ENCODE assay signal across 18 cellular contexts in genomic region chr1:2497891-2498290, GRCh38. TPM values are rescaled to one million over a fixed set of nuclear protein-coding genes. Genes with fewer than 3 reads are reported as not detected.
A peak's percentile ranks its signal among the peaks of the same experiment; 100 is the strongest.
DNase-seq lines count a peak whose midpoint lies in the region; ATAC-seq lines count a peak whose summit lies in the region.
"Had no signal": no experiment of that assay in that cellular context is flagged by ENCODE, and none has a peak within 500 bp of the region (broad histone marks: within the 10 kb centered on the region; RNA-seq: fewer than 3 reads in every experiment).

No MANE protein-coding gene starts in this region.

- DNase-seq in DMS 273 (lab: John Stamatoyannopoulos, UW; ENCODE audit: unreplicated experiment): peak; percentile 33
- DNase-seq in DMS 273 treated with DMSO at 0.1 percent for 48 hours (lab: John Stamatoyannopoulos, UW): no peak
- DNase-seq in T-helper 17 cell: no peak
- DNase-seq in NOMO-1 treated with dmso at 0.1 percent for 144 hours (lab: John Stamatoyannopoulos, UW; ENCODE audit: unreplicated experiment): no peak
- DNase-seq in NCI-H774 (lab: John Stamatoyannopoulos, UW): no peak
- DNase-seq: C1 segment of cervical spinal cord; CD4-positive, alpha-beta T cell; COR-L47; GOT3; HFFc6 had no signal

- no peaks in the 10 kb centered on the region for H3K9me3 ChIP-seq in T-helper 17 cell (ENCODE audit: control insufficient read depth, low read length, poor library complexity, severe bottlenecking)
- H3K9me3 ChIP-seq: HAP-1 had no signal

- peaks cover 23 to 43% (median 34%) of the 10 kb centered on the region in 3 donors for H3K4me1 Mint-ChIP-seq in IgD-negative memory B cell
- peaks cover 30% of the 10 kb centered on the region for H3K4me1 Mint-ChIP-seq in T-helper 17 cell
- peaks cover 76% of the 10 kb centered on the region for H3K4me1 Mint-ChIP-seq in stimulated activated memory B cell treated with anti-CD40 and anti-IgM and Interleukin-4, amounts not matched to agents 10 μg/mL and 1 μg/mL and 100 μg/mL, for 72 hours

- H3K27ac Mint-ChIP-seq in IgD-negative memory B cell (peak overlapping the region in 2 of 3 donors; percentile 57 to 79), T-helper 17 cell (no peak overlapping the region)
- H3K27ac Mint-ChIP-seq in stimulated activated memory B cell treated with anti-CD40 and anti-IgM and Interleukin-4, amounts not matched to agents 10 μg/mL and 1 μg/mL and 100 μg/mL, for 72 hours: peak overlapping the region; percentile 42
- H3K27ac Mint-ChIP-seq: CD4-positive, alpha-beta T cell; HFFc6 had no signal

- no peaks in the 10 kb centered on the region for H3K27me3 Mint-ChIP-seq in IgD-negative memory B cell
- no peaks in the 10 kb centered on the region for H3K27me3 Mint-ChIP-seq in T-helper 17 cell
- H3K27me3 Mint-ChIP-seq in stimulated activated memory B cell treated with anti-CD40 and anti-IgM and Interleukin-4, amounts not matched to agents 10 μg/mL and 1 μg/mL and 100 μg/mL, for 72 hours: no peaks in the 10 kb centered on the region
- H3K27me3 Mint-ChIP-seq: CD4-positive, alpha-beta T cell had no signal

- H3K36me3 Mint-ChIP-seq in IgD-negative memory B cell (no peaks in the 10 kb centered on the region), T-helper 17 cell (ENCODE audit: low read depth) (no peaks in the 10 kb centered on the region)
- no peaks in the 10 kb centered on the region for H3K36me3 Mint-ChIP-seq in stimulated activated memory B cell treated with anti-CD40 and anti-IgM and Interleukin-4, amounts not matched to agents 10 μg/mL and 1 μg/mL and 100 μg/mL, for 72 hours

- no peaks in the 10 kb centered on the region for H3K9me3 Mint-ChIP-seq in IgD-negative memory B cell
- no peaks in the 10 kb centered on the region for H3K9me3 Mint-ChIP-seq in stimulated activated memory B cell treated with anti-CD40 and anti-IgM and Interleukin-4, amounts not matched to agents 10 μg/mL and 1 μg/mL and 100 μg/mL, for 72 hours
- H3K9me3 Mint-ChIP-seq: CD4-positive, alpha-beta T cell; HFFc6 had no signal

- ATAC-seq in T-helper 17 cell (no peak), GM21786 (IDR thresholded peaks at IDR 0.05; ENCODE audit: unreplicated experiment) (no peak)
- no peak for ATAC-seq in stimulated activated memory B cell treated with anti-CD40 and anti-IgM and Interleukin-4, amounts not matched to agents 10 μg/mL and 1 μg/mL and 100 μg/mL, for 72 hours
- ATAC-seq: GM12878, K562 had no signal

- H3K4me3 Mint-ChIP-seq in IgD-negative memory B cell (peak overlapping the region in 2 of 4 donors; percentile 39 to 84), T-helper 17 cell (peak overlapping the region; percentile 36)
- no peak overlapping the region for H3K4me3 Mint-ChIP-seq in stimulated activated memory B cell treated with anti-CD40 and anti-IgM and Interleukin-4, amounts not matched to agents 10 μg/mL and 1 μg/mL and 100 μg/mL, for 72 hours
- H3K4me3 Mint-ChIP-seq: CD4-positive, alpha-beta T cell; HFFc6 had no signal

RNA-seq across cellular contexts. Expression of gene PLCH2, which starts 21.8 kb away (rescaled TPM):
- 0.66 TPM for polyA plus RNA-seq in IgD-negative memory B cell
- 10 to 100 TPM; 30.0 to 39.3 TPM for total RNA-seq in T-helper 17 cell
- total RNA-seq: A673, Daoy had no signal
- polyA plus RNA-seq: K562 had no signal

RNA-seq across cellular contexts. Expression of gene PANK4, which starts 28.5 kb away (rescaled TPM):
- 19.4 TPM for polyA plus RNA-seq in IgD-negative memory B cell
- 10 to 100 TPM; 47.9 to 53.5 TPM for total RNA-seq in T-helper 17 cell

RNA-seq across cellular contexts. Expression of gene HES5, which starts 32.2 kb away (rescaled TPM):
- polyA plus RNA-seq in IgD-negative memory B cell: not detected
- total RNA-seq in T-helper 17 cell: not detected
- total RNA-seq: A673; CD4-positive, alpha-beta T cell; Daoy; K562 had no signal
- polyA plus RNA-seq: K562 had no signal

RNA-seq across cellular contexts. Expression of gene TNFRSF14, which starts 58.3 kb away (rescaled TPM):
- 63.3 TPM for polyA plus RNA-seq in IgD-negative memory B cell
- total RNA-seq in T-helper 17 cell: 100 to 1,000 TPM; 179 to 212 TPM
